In genomic region chr3:14178247-14179113, GRCh38 we compare ENCODE assay signal across 8 cellular contexts. TPM values are rescaled to one million over a fixed set of nuclear protein-coding genes. Genes with fewer than 3 reads are reported as not detected.
DNase-seq lines count a peak whose midpoint lies in the region; ATAC-seq and TF ChIP-seq lines count a peak whose summit lies in the region.

TSS of gene LSM3 (plus strand) at chr3:14178817. CDS start at chr3:14178861, 44 bp downstream.
TSS of gene XPC (minus strand) at chr3:14178601. CDS start at chr3:14178568, 33 bp downstream.

- H3K9me3 ChIP-seq in Karpas-422 (ENCODE audit: low read length) (no peaks in the 10 kb centered on the region), esophagus muscularis mucosa (no peaks in the 10 kb centered on the region), muscle layer of duodenum (ENCODE audit: control insufficient read depth in 1 of 2, low read length in 2 of 2) (no peaks in the 10 kb centered on the region)

- TF ChIP-seq POLR2A in esophagus muscularis mucosa (IDR thresholded peaks at IDR 0.05; ENCODE audit: low read depth) = peak; percentile 82

- H3K36me3 ChIP-seq in Karpas-422 (ENCODE audit: insufficient read depth, low read length) = peaks cover 24% of the 10 kb centered on the region
- peaks cover 8 to 25% (median 18%) of the 10 kb centered on the region in 4 donors for H3K36me3 ChIP-seq in esophagus muscularis mucosa
- H3K36me3 ChIP-seq in muscle layer of duodenum (ENCODE audit: control insufficient read depth in 1 of 2, insufficient read depth in 2 of 2, low read length in 2 of 2) = peaks cover 12 to 29% of the 10 kb centered on the region in 2 donors

- ATAC-seq in GM21825 (IDR thresholded peaks at IDR 0.05; ENCODE audit: unreplicated experiment) = peak; percentile 92

- H3K27me3 ChIP-seq in Karpas-422 (ENCODE audit: low read length) (no peaks in the 10 kb centered on the region), esophagus muscularis mucosa (no peaks in the 10 kb centered on the region), muscle layer of duodenum (ENCODE audit: low read depth, low read length) (no peaks in the 10 kb centered on the region)

- H3K27ac ChIP-seq in Karpas-422 (ENCODE audit: low read length) = peak within 1 kb of the TSS; percentile 42
- H3K27ac ChIP-seq in esophagus muscularis mucosa (replicated peaks in 1 of 4) = peak within 1 kb of the TSS; percentile 89 to 98 (median 96)
- H3K27ac ChIP-seq in muscle layer of duodenum (ENCODE audit: low read length) = peak within 1 kb of the TSS; percentile 98

- H3K9ac ChIP-seq in Karpas-422 (ENCODE audit: low read length) = peak within 1 kb of the TSS; percentile 95

- intact Hi-C loops in esophagus muscularis mucosa (cut with DNase I) = loop anchor here (2.0 to 10.0 kb wide), 2 partner anchors 54 to 284 kb away; partner anchors contain the start of genes CHCHD4 and TMEM43

- peak within 1 kb of the TSS; percentile 80 for H2AFZ ChIP-seq in Karpas-422 (ENCODE audit: low read length)

- under 1% methylated on average over 63 of the region's 78 CpGs for WGBS in esophagus muscularis mucosa

- peaks cover 2% of the 10 kb centered on the region; the same call in 1 of the 2 replicates for H4K20me1 ChIP-seq in Karpas-422 (ENCODE audit: insufficient read depth, low read depth, low read length)

- H3K9me2 ChIP-seq in Karpas-422 (replicated peaks; ENCODE audit: insufficient read depth, low read length) = no peaks in the 10 kb centered on the region

- H3K4me3 ChIP-seq in Karpas-422 (ENCODE audit: low read length) = peak within 1 kb of the TSS; percentile 96
- peak within 1 kb of the TSS; percentile 65 to 96 (median 77) for H3K4me3 ChIP-seq in esophagus muscularis mucosa
- peak within 1 kb of the TSS; percentile 85 to 98 for H3K4me3 ChIP-seq in muscle layer of duodenum (ENCODE audit: low read depth in 1 of 2, low read length in 2 of 2)

- TF ChIP-seq CTCF in esophagus muscularis mucosa (IDR thresholded peaks at IDR 0.05) = no peak

- TF ChIP-seq EP300 in esophagus muscularis mucosa (IDR thresholded peaks at IDR 0.05) = no peak

- peaks cover 94% of the 10 kb centered on the region for H3K79me2 ChIP-seq in Karpas-422 (ENCODE audit: low read length)

- peak within 1 kb of the TSS; percentile 97 for H3K4me2 ChIP-seq in Karpas-422 (ENCODE audit: low read depth, low read length, poor library complexity, severe bottlenecking)

- peak; percentile 84 for DNase-seq in DMS79 treated with DMSO at 0.1 percent for 48 hours (lab: John Stamatoyannopoulos, UW)
- peak; percentile 99 for DNase-seq in Karpas-422
- peak; percentile 98 for DNase-seq in RKO (ENCODE audit: low spot score)
- DNase-seq in activated T-helper 1 cell treated with Interleukin-2 at 50 U/mL for 16 hours (ENCODE audit: low read depth) = peak; percentile 96
- peak; percentile 99 for DNase-seq in esophagus muscularis mucosa (ENCODE audit: extremely low spot score)
- DNase-seq in stimulated activated CD8-positive, alpha-beta memory T cell treated with anti-CD3 and anti-CD28 coated beads, Interleukin-7, amount 100 ng/mL, for 4 hours (ENCODE audit: low read depth in 2 of 2) = peak; percentile 93 to 95

- peaks cover 72% of the 10 kb centered on the region for H3K4me1 ChIP-seq in Karpas-422 (ENCODE audit: low read length)
- peaks cover 23 to 58% (median 41%) of the 10 kb centered on the region in 4 donors for H3K4me1 ChIP-seq in esophagus muscularis mucosa
- peaks cover 20 to 28% of the 10 kb centered on the region in 2 donors for H3K4me1 ChIP-seq in muscle layer of duodenum (ENCODE audit: control insufficient read depth in 1 of 2, insufficient read depth in 2 of 2, low read length in 2 of 2)

RNA-seq across cellular contexts. Expression of gene LSM3, which starts in this region (rescaled TPM):
- total RNA-seq in Karpas-422 (2014; rRNA removed; shearing (Covaris generic); ENCODE audit: low replicate concordance) = 13.8 and 14.2 TPM in 2 replicates
- total RNA-seq in esophagus muscularis mucosa = 10 to 100 TPM in 2 of 4 donors, 1 to 10 TPM in 2; 8.0 to 12.0 (median 9.6) TPM

RNA-seq across cellular contexts. Expression of gene XPC, which starts in this region (rescaled TPM):
- total RNA-seq in Karpas-422 (2014; rRNA removed; shearing (Covaris generic); ENCODE audit: low replicate concordance) = 30.3 and 38.0 TPM in 2 replicates
- total RNA-seq in esophagus muscularis mucosa = 10 to 100 TPM; 28.9 to 41.9 (median 37.8) TPM

Comparison
In these comparisons a context has a peak if more than half of its experiments do, and no peak if none do; other contexts are left out.
1. Peak in every context shown above with its lines: DNase-seq, ATAC-seq, H3K4me3 ChIP-seq and H3K27ac ChIP-seq.
2. H3K27ac ChIP-seq: peak in every context shown above with its lines; median percentile 98 in muscle layer of duodenum; 96 in esophagus muscularis mucosa; 42 in Karpas-422.